8 cellular contexts compared by ENCODE assay signal in the genomic region with DNA sequence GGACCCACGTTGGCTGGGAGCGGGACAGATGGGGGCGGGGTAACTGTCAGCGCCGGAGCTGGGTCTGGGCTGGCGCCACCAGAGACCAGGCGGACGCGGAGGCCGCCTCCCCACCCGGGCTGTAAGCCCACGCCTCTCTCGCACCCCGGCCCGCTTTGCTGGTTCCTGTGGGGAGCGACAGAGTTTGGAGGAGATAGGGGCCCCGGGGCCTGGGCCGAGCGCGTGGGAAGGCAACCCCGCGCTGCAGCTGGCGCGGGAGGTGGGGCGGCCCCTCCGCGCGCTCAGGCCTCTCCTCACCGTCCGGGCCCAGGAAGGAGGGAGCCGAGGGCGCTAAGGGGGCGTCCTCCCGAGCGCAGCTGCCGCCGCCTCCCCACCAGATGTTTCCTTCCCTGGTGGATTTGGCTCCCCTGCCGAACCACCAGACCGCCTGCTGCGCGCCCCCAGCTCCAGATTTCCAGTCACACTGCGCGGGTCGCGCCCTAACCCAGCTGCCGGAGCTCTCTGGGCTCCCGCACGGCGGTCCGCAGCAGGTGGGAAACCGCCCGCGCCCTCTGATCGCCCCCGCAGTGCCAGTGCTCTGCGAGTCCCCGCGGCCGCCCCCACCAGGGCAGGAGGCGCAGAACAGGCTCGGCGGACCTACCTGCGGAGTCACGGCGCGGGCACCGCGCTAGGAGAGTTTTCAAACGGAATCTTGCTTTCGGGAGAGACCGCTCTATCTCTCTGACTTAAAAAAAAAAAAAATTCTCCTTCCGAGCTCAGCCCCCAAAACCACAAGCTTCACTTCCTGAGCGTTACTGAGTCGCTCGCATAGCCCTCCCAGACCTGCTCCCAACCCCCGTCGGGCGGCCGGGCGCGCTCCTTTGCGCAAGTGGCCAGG. TPM values are rescaled to one million over a fixed set of nuclear protein-coding genes. Genes with fewer than 3 reads are reported as not detected.
DNase-seq lines count a peak whose midpoint lies in the region; ATAC-seq, FAIRE-seq and TF ChIP-seq lines count a peak whose summit lies in the region.

No MANE protein-coding gene starts in this region.

- no peaks in the 10 kb centered on the region for H3K36me3 Mint-ChIP-seq in natural killer cell

- H3K4me1 ChIP-seq in H1 (replicated peaks in 1 of 4; ENCODE audit: control insufficient read depth in 3 of 4, insufficient read depth in 4 of 4, low read length in 3 of 4) = peaks cover 0 to 47% (median 27%) of the 10 kb centered on the region in 4 experiments; a peak in 6 of 7 replicates
- peaks cover 55% of the 10 kb centered on the region for H3K4me1 ChIP-seq in stomach smooth muscle (ENCODE audit: control insufficient read depth, insufficient read depth, low read length)

- intact Hi-C loops in natural killer cell (cut with micrococcal nuclease) = loop anchor here (1.0 to 5.0 kb wide), 6 partner anchors 53 to 188 kb away; a partner anchor contains a TSS

- CTCF ChIA-PET in H1 (lab: Charles Lee; ENCODE audit: partially characterized antibody) = interaction anchor here (0.6 to 2.0 kb wide), 16 partner anchors 10 to 346 kb away, joined by 3 to 5 read pairs (median 4); a partner anchor contains a TSS

- H4K5ac ChIP-seq in H1 (ENCODE audit: insufficient read length, low read depth, low read length) = no peak overlapping the region

- H3K56ac ChIP-seq in H1 (replicated peaks; ENCODE audit: insufficient read length, low read depth, low read length) = no peak overlapping the region

- H3K18ac ChIP-seq in H1 (ENCODE audit: extremely low read depth, low read length) = no peak overlapping the region

- FAIRE-seq in H1 (lab: Jason Lieb, UNC) = no peak

- no peak overlapping the region for H3K4ac ChIP-seq in H1 (replicated peaks; ENCODE audit: insufficient read length, low read depth, low read length)

- H4K8ac ChIP-seq in H1 (ENCODE audit: extremely low read depth, insufficient read depth, low read length) = no peak overlapping the region; the same call in 1 of the 2 replicates

- POLR2A ChIA-PET in H1 (lab: Charles Lee; ENCODE audit: partially characterized antibody) = interaction anchor here (1.0 kb wide), 1 partner anchor 22 kb away, joined by 3 read pairs; no protein-coding TSS in a partner anchor

- no peaks in the 10 kb centered on the region for H3K79me2 ChIP-seq in H1 (ENCODE audit: control insufficient read depth in 1 of 2, insufficient read depth in 2 of 2, low read length in 2 of 2)

- H3K9me3 ChIP-seq in H1 (ENCODE audit: insufficient read depth in 2 of 2, low read depth in 1 of 2, low read length in 1 of 2) = no peaks in the 10 kb centered on the region; a peak in 1 of 4 replicates
- no peaks in the 10 kb centered on the region for H3K9me3 ChIP-seq in stomach smooth muscle (ENCODE audit: control insufficient read depth in 2 of 2, low read length in 2 of 2)

- H3K27ac ChIP-seq in H1 (ENCODE audit: low read depth, low read length) (no peak overlapping the region), stomach smooth muscle (ENCODE audit: low read length) (no peak overlapping the region)

- peak overlapping the region; percentile 88 to 94 for H3K27ac Mint-ChIP-seq in natural killer cell

- peak; percentile 27 to 54 (median 46); a peak in 3 of 4 replicates for TF ChIP-seq CTCF in H1 (IDR thresholded peaks at IDR 0.05; ENCODE audit: control extremely low read depth in 1 of 3, insufficient read depth in 1 of 3, low read depth in 1 of 3, low read length in 3 of 3)
- TF ChIP-seq CTCF in natural killer cell (IDR thresholded peaks at IDR 0.05) = peak; percentile 60

- H2AFZ ChIP-seq in H1 (ENCODE audit: low read length) = no peak overlapping the region

- H3K9me3 Mint-ChIP-seq in natural killer cell = no peaks in the 10 kb centered on the region

- peak; percentile 46 for ATAC-seq in GM18519 (IDR thresholded peaks at IDR 0.05; ENCODE audit: low FRiP score, unreplicated experiment)
- peak; percentile 49 for ATAC-seq in HG03025 (IDR thresholded peaks at IDR 0.05; ENCODE audit: low FRiP score, unreplicated experiment)
- peak; percentile 52 to 73 (median 70) for ATAC-seq in natural killer cell

- peak; percentile 65 for DNase-seq in 8988T
- DNase-seq in NCI-H226 = peak; percentile 59
- peak; percentile 88 to 91 for DNase-seq in activated CD4-positive, alpha-beta T cell treated with anti-CD3 and anti-CD28 coated beads, Interleukin-2, amount 50 U/mL, for 4 hours
- peak in 1 of 2 experiments; percentile 76 for DNase-seq in H1 (ENCODE audit: low read depth in 1 of 2, low spot score in 2 of 2)
- DNase-seq in natural killer cell = peak; percentile 73

- H4K91ac ChIP-seq in H1 (replicated peaks; ENCODE audit: insufficient read length, low read length) = no peak overlapping the region

- H3K79me1 ChIP-seq in H1 (ENCODE audit: low read depth, low read length) = no peaks in the 10 kb centered on the region

- H4K20me1 ChIP-seq in H1 (replicated peaks in 1 of 2; ENCODE audit: control insufficient read depth in 1 of 2, insufficient read depth in 2 of 2, low read length in 2 of 2) = peaks cover 1 to 10% of the 10 kb centered on the region in 2 experiments

- H3K9ac ChIP-seq in H1 (replicated peaks in 1 of 4; ENCODE audit: extremely low read depth in 1 of 4, low read depth in 3 of 4, low read length in 3 of 4) (no peak overlapping the region), stomach smooth muscle (ENCODE audit: low read length in 2 of 2) (no peak overlapping the region)

- TF ChIP-seq EP300 in H1 (IDR thresholded peaks at IDR 0.05; ENCODE audit: borderline replicate concordance in 1 of 2, low read depth in 2 of 2, low read length in 2 of 2) = no peak

- H2BK20ac ChIP-seq in H1 (ENCODE audit: low read length) = no peak overlapping the region

- TF ChIP-seq RAD21 in H1 (IDR thresholded peaks at IDR 0.05 in 1 of 2, conservative IDR thresholded peaks at IDR 0.05 in 1 of 2; ENCODE audit: low read depth in 2 of 2, low read length in 2 of 2) = peak; percentile 27 to 42; a peak in 3 of 4 replicates

- no peak overlapping the region for H2BK12ac ChIP-seq in H1 (ENCODE audit: low read depth, low read length)

- H2AK5ac ChIP-seq in H1 (ENCODE audit: low read depth, low read length) = no peak overlapping the region

- peak overlapping the region; percentile 81 to 97 for H3K4me2 ChIP-seq in H1 (ENCODE audit: insufficient read depth in 1 of 2, low read depth in 2 of 2, low read length in 2 of 2)

- H2BK5ac ChIP-seq in H1 (ENCODE audit: low read depth, low read length) = no peak overlapping the region

- H3K23ac ChIP-seq in H1 (ENCODE audit: insufficient read length) = no peak overlapping the region

- peaks cover 25% of the 10 kb centered on the region; the same call in 1 of the 2 replicates for H3K23me2 ChIP-seq in H1 (ENCODE audit: low read depth, low read length)

- H3K4me3 ChIP-seq in H1 (ENCODE audit: extremely low read depth in 1 of 4, insufficient read depth in 2 of 4, low read depth in 3 of 4, low read length in 4 of 4) = peak overlapping the region; percentile 35 to 63 (median 47); a peak in 7 of 8 replicates
- H3K4me3 ChIP-seq in stomach smooth muscle (ENCODE audit: low read length in 2 of 2) = peak overlapping the region; percentile 60 to 69

- H2BK120ac ChIP-seq in H1 (replicated peaks; ENCODE audit: low read depth, low read length) = no peak overlapping the region

- H3K27me3 ChIP-seq in H1 (replicated peaks in 1 of 4; ENCODE audit: control insufficient read depth in 3 of 4, extremely low read depth in 1 of 4, insufficient read depth in 3 of 4, low read length in 3 of 4) = peaks cover 72 to 88% (median 83%) of the 10 kb centered on the region in 4 experiments
- H3K27me3 ChIP-seq in stomach smooth muscle (ENCODE audit: control insufficient read depth in 1 of 2, insufficient read depth in 2 of 2, low read length in 2 of 2) = peaks cover 55 to 68% of the 10 kb centered on the region in 2 donors

- no peak overlapping the region for H3K14ac ChIP-seq in H1 (ENCODE audit: insufficient read length)

- no peaks in the 10 kb centered on the region for H3K27me3 Mint-ChIP-seq in natural killer cell (ENCODE audit: low read depth in 2 of 2)

- peaks cover 26 to 47% of the 10 kb centered on the region in 2 donors for H3K4me1 Mint-ChIP-seq in natural killer cell

- peak overlapping the region; percentile 98 for H3K4me3 Mint-ChIP-seq in natural killer cell

- no peak overlapping the region for H2BK15ac ChIP-seq in H1 (ENCODE audit: low read length)

- no peak for TF ChIP-seq POLR2A in H1 (IDR thresholded peaks at IDR 0.05; ENCODE audit: control extremely low read depth in 1 of 2, low read depth in 2 of 2, low read length in 2 of 2)

- WGBS in H1 (ENCODE audit: extremely low coverage in 1 of 2, insufficient coverage in 1 of 2, insufficient read length in 1 of 2, insufficient replicate concordance in 2 of 2, low coverage in 1 of 2, low lambda C conversion rate in 2 of 2, missing lambda C conversion rate in 1 of 2), 2 experiments = 2% methylated on average over 69 of the region's 82 CpGs; no CpG with 5 or more reads in 1 of the 2 experiments

- H3K36me3 ChIP-seq in H1 (ENCODE audit: control insufficient read depth in 2 of 4, insufficient read depth in 4 of 4, low read length in 3 of 4) = peaks cover 0 to 6% (median 0%) of the 10 kb centered on the region in 4 experiments; a peak in 1 of 8 replicates
- H3K36me3 ChIP-seq in stomach smooth muscle (ENCODE audit: control insufficient read depth in 2 of 2, insufficient read depth in 2 of 2, low read length in 2 of 2) = no peaks in the 10 kb centered on the region

TF ChIP-seq in H1, 55 proteins besides CTCF, POLR2A, EP300 and RAD21 (continues in another document):
- TF ChIP-seq BRCA1 (IDR thresholded peaks at IDR 0.05; ENCODE audit: low read depth, low read length) (no peak), TAF1 (IDR thresholded peaks at IDR 0.05; ENCODE audit: low read depth, low read length) (0 out of 2 replicates have a peak, but pooled peaks have one; percentile 17), SUZ12 (IDR thresholded peaks at IDR 0.05; ENCODE audit: low read length) (peak; percentile 68), PHF8 (conservative IDR thresholded peaks at IDR 0.05; ENCODE audit: low read depth, low read length) (no peak), KDM4A (IDR thresholded peaks at IDR 0.05; ENCODE audit: low read depth, low read length, severe bottlenecking) (peak; percentile 51), CBX5 (IDR thresholded peaks at IDR 0.05; ENCODE audit: low read depth, low read length) (no peak), EGR1 (IDR thresholded peaks at IDR 0.05; ENCODE audit: borderline replicate concordance, low read depth, low read length) (peak; percentile 90; the same call in 1 of the 2 replicates)

RNA-seq across cellular contexts. Expression of a gene that starts 1.1 kb away (rescaled TPM):
- total RNA-seq in H1 (2021; fragmentation: NEBNext Ultra II Directional; extraction: Animal tissue kit (Norgen Biotek cat#: 25700)) = 0.17 and 0.19 TPM in 2 replicates
- 0.08 TPM in 2 replicates for polyA plus RNA-seq in H1 (2011; rRNA removed)
- polyA plus RNA-seq in H1 (2011; cell fraction: cytosol; rRNA removed) = 0.09 TPM
- 0.16 TPM for polyA plus RNA-seq in H1 (2011; cell fraction: nucleus; rRNA removed)
- 0.08 to 0.17 TPM (median 0.08 TPM) in 3 of 4 replicates, not detected in the other for polyA plus RNA-seq in H1 (2012, experiment 1 of 2)
- polyA plus RNA-seq in H1 (2012, experiment 2 of 2) = not detected
- 0.04 TPM for polyA plus RNA-seq in H1 (2013, experiment 1 of 2)
- 0.06 TPM for polyA plus RNA-seq in H1 (2013, experiment 2 of 2)
- polyA minus RNA-seq in H1 (2011; rRNA and poly(A)+ RNA removed) = 0.15 and 0.28 TPM in 2 replicates
- polyA minus RNA-seq in H1 (2011; cell fraction: cytosol; rRNA and poly(A)+ RNA removed) = not detected
- polyA minus RNA-seq in H1 (2011; cell fraction: nucleus; rRNA and poly(A)+ RNA removed) = not detected
- total RNA-seq in natural killer cell = 10 to 100 TPM; 42.7 to 50.3 (median 46.0) TPM

Comparison
In these comparisons a context has a peak if more than half of its experiments do, and no peak if none do; other contexts are left out.
1. RNA of a gene that starts 1.1 kb away (total RNA-seq): 42.7 to 50.3 TPM in natural killer cell; 0.17 to 0.19 TPM in H1; every median in the first group is over 10 times any median in the second.
2. Peak in every context shown above with its lines, with median percentiles within 50 percentile points of each other: ATAC-seq.